In genomic region chr11:69788956-69789355, GRCh38 we compare ENCODE assay signal across 24 cellular contexts. TPM values are rescaled to one million over a fixed set of nuclear protein-coding genes. Genes with fewer than 3 reads are reported as not detected.
A peak's percentile ranks its signal among the peaks of the same experiment; 100 is the strongest.
DNase-seq lines count a peak whose midpoint lies in the region; ATAC-seq and TF ChIP-seq lines count a peak whose summit lies in the region.
"Had no signal": no experiment of that assay in that cellular context is flagged by ENCODE, and none has a peak within 500 bp of the region (broad histone marks: within the 10 kb centered on the region; RNA-seq: fewer than 3 reads in every experiment).

No MANE protein-coding gene starts in this region.

- H2BK12ac ChIP-seq in neuronal stem cell (ENCODE audit: low read length) = peak overlapping the region; percentile 49

- no peak for TF ChIP-seq CTCF in GM23338 (conservative IDR thresholded peaks at IDR 0.05; ENCODE audit: low read depth in 2 of 2)
- TF ChIP-seq CTCF in Panc1 (IDR thresholded peaks at IDR 0.05) = no peak
- no peak for TF ChIP-seq CTCF in mucosa of descending colon (IDR thresholded peaks at IDR 0.05)

- H2AFZ ChIP-seq in GM23338 (peak overlapping the region; percentile 56; the same call in 1 of the 2 replicates), neuronal stem cell (ENCODE audit: low read length) (no peak overlapping the region)

- H3K27ac Mint-ChIP-seq in GM23338 = no peak overlapping the region
- H3K27ac Mint-ChIP-seq: CD14-positive monocyte; CD4-positive, alpha-beta memory T cell; CD4-positive, CD25-positive, alpha-beta regulatory T cell; CD8-positive, alpha-beta memory T cell had no signal

- H3K4me3 Mint-ChIP-seq in GM23338 = no peak overlapping the region
- H3K4me3 Mint-ChIP-seq: CD14-positive monocyte; CD4-positive, alpha-beta memory T cell; CD4-positive, CD25-positive, alpha-beta regulatory T cell; CD8-positive, alpha-beta memory T cell had no signal

- intact Hi-C loops in Panc1 (cut with micrococcal nuclease; ENCODE audit: unreplicated experiment) (no loop called here), mucosa of descending colon (cut with DNase I, micrococcal nuclease) (no loop called here)

- H4K8ac ChIP-seq in neuronal stem cell (ENCODE audit: low read depth, low read length) = peak overlapping the region; percentile 17

- H3K4me1 Mint-ChIP-seq in GM23338 = peaks cover 3% of the 10 kb centered on the region
- H3K4me1 Mint-ChIP-seq: CD14-positive monocyte; CD4-positive, alpha-beta memory T cell; CD4-positive, CD25-positive, alpha-beta regulatory T cell; CD8-positive, alpha-beta memory T cell had no signal

- H4K91ac ChIP-seq in neuronal stem cell (ENCODE audit: low read depth, low read length, poor library complexity) = no peak overlapping the region

- H3K4me2 ChIP-seq in GM23338 (no peak overlapping the region), neuronal stem cell (ENCODE audit: insufficient read depth, low read length, poor library complexity, severe bottlenecking) (no peak overlapping the region)
- H3K4me2 ChIP-seq: BLaER1 had no signal

- H2BK120ac ChIP-seq in neuronal stem cell (ENCODE audit: low read depth, low read length) = no peak overlapping the region

- H3K9me2 ChIP-seq in GM23338 (ENCODE audit: insufficient read depth) = no peaks in the 10 kb centered on the region

- no peaks in the 10 kb centered on the region for H3K9me3 Mint-ChIP-seq in GM23338
- H3K9me3 Mint-ChIP-seq: CD4-positive, alpha-beta memory T cell; CD4-positive, CD25-positive, alpha-beta regulatory T cell; CD8-positive, alpha-beta memory T cell had no signal

- H2BK5ac ChIP-seq in neuronal stem cell (ENCODE audit: low read length) = no peak overlapping the region

- H2AK5ac ChIP-seq in neuronal stem cell (ENCODE audit: low read depth, low read length) = no peak overlapping the region

- CTCF ChIA-PET in Panc1 (lab: Charles Lee) = no interaction called here

- ATAC-seq in GM23338 (no peak), Panc1 (peak; percentile 52; the same call in 1 of the 2 replicates), GM18909 (IDR thresholded peaks at IDR 0.05; ENCODE audit: poor library complexity, unreplicated experiment) (no peak), mucosa of descending colon (no peak)
- ATAC-seq: GM12878 had no signal

- H3K36me3 ChIP-seq in GM23338 (ENCODE audit: insufficient read depth) (no peaks in the 10 kb centered on the region), Panc1 (ENCODE audit: control insufficient read depth, insufficient read depth, low read length) (no peaks in the 10 kb centered on the region), neuronal stem cell (replicated peaks in 1 of 2; ENCODE audit: control insufficient read depth in 2 of 2, insufficient read depth in 2 of 2, low read length in 2 of 2) (no peaks in the 10 kb centered on the region), mucosa of descending colon (ENCODE audit: low read depth) (no peaks in the 10 kb centered on the region)
- H3K36me3 ChIP-seq: BE2C, BLaER1 had no signal

- no peaks in the 10 kb centered on the region for H3K79me2 ChIP-seq in GM23338 (replicated peaks; ENCODE audit: insufficient read depth)

- H3K27me3 Mint-ChIP-seq in GM23338 (ENCODE audit: insufficient read depth, low read depth, poor library complexity) = peaks cover 6% of the 10 kb centered on the region

- no peak for DNase-seq in GM23338 (ENCODE audit: low spot score)
- DNase-seq in Panc1 (ENCODE audit: low read depth, low spot score) = no peak
- DNase-seq in neuronal stem cell (ENCODE audit: low spot score) = no peak
- no peak for DNase-seq in DMS153 (lab: John Stamatoyannopoulos, UW)
- DNase-seq in germinal center (ENCODE audit: low spot score) = no peak
- DNase-seq in mucosa of descending colon = no peak
- DNase-seq: 8988T; ACHN; BE2C; C1 segment of cervical spinal cord; CD4-positive, alpha-beta memory T cell; CD4-positive, CD25-positive, alpha-beta regulatory T cell; CD8-positive, alpha-beta memory T cell; COR-L47; DMS 273 treated with DMSO at 0.1 percent for 48 hours; DMS79 treated with DMSO at 0.1 percent for 48 hours; GDM1 had no signal

- H3K18ac ChIP-seq in neuronal stem cell (ENCODE audit: low read length) = peak overlapping the region; percentile 57

- no peaks in the 10 kb centered on the region for H3K27me3 ChIP-seq in GM23338 (ENCODE audit: insufficient read depth)
- H3K27me3 ChIP-seq in Panc1 (ENCODE audit: control insufficient read depth, insufficient read depth, low read length) = no peaks in the 10 kb centered on the region
- H3K27me3 ChIP-seq in neuronal stem cell (ENCODE audit: control insufficient read depth in 3 of 3, insufficient read depth in 3 of 3, low read depth in 1 of 3, low read length in 3 of 3) = peaks cover 0 to 24% (median 2%) of the 10 kb centered on the region in 3 experiments
- H3K27me3 ChIP-seq: BE2C, BLaER1 had no signal

- no TSS peak for BruUV-seq in Panc1 (replicated peaks; lab: Mats Ljungman, UMichigan)

- no peak overlapping the region for H3K4me3 ChIP-seq in GM23338
- H3K4me3 ChIP-seq in Panc1 (ENCODE audit: low read depth in 2 of 2, low read length in 2 of 2) = no peak overlapping the region
- no peak overlapping the region for H3K4me3 ChIP-seq in neuronal stem cell (ENCODE audit: low read length in 2 of 2)
- H3K4me3 ChIP-seq in mucosa of descending colon = no peak overlapping the region
- H3K4me3 ChIP-seq: BLaER1, GM12878 had no signal

- H3K9me3 ChIP-seq in Panc1 (ENCODE audit: control insufficient read depth, insufficient read depth, low read depth, low read length) (no peaks in the 10 kb centered on the region), neuronal stem cell (replicated peaks in 1 of 2; ENCODE audit: control insufficient read depth in 2 of 2, insufficient read depth in 1 of 2, low read depth in 1 of 2, low read length in 2 of 2) (no peaks in the 10 kb centered on the region), mucosa of descending colon (no peaks in the 10 kb centered on the region)
- H3K9me3 ChIP-seq: BE2C, BLaER1 had no signal

- peak overlapping the region; percentile 21 for H3K9ac ChIP-seq in neuronal stem cell (ENCODE audit: low read depth, low read length, poor library complexity)
- H3K9ac ChIP-seq: BLaER1 had no signal

- no peaks in the 10 kb centered on the region for H3F3A ChIP-seq in GM23338 (replicated peaks; ENCODE audit: low read depth)

- H3K27ac ChIP-seq in GM23338 (ENCODE audit: low read depth) (no peak overlapping the region), Panc1 (ENCODE audit: low read length) (no peak overlapping the region), neuronal stem cell (replicated peaks; ENCODE audit: low read length) (no peak overlapping the region)
- H3K27ac ChIP-seq: BLaER1 had no signal

- H4K20me1 ChIP-seq in GM23338 (replicated peaks; ENCODE audit: insufficient read depth) = no peaks in the 10 kb centered on the region
- H4K20me1 ChIP-seq: BLaER1 had no signal

- no CpG with 5 or more reads among the region's 11 CpGs for WGBS in neuronal stem cell (ENCODE audit: extremely low coverage in 2 of 2, insufficient read length in 2 of 2, insufficient replicate concordance in 1 of 2), 2 donors

- peaks cover 5% of the 10 kb centered on the region for H3K79me1 ChIP-seq in neuronal stem cell (ENCODE audit: low read depth, low read length)

- H3K4me1 ChIP-seq in GM23338 (ENCODE audit: insufficient read depth) (no peaks in the 10 kb centered on the region; the same call in 1 of the 2 replicates), Panc1 (ENCODE audit: control insufficient read depth, insufficient read depth, low read length) (no peaks in the 10 kb centered on the region), neuronal stem cell (ENCODE audit: control insufficient read depth in 2 of 2, insufficient read depth in 1 of 2, low read depth in 1 of 2, low read length in 2 of 2) (peaks cover 0 to 5% of the 10 kb centered on the region in 2 donors), mucosa of descending colon (ENCODE audit: low read depth) (no peaks in the 10 kb centered on the region)
- H3K4me1 ChIP-seq: BE2C had no signal

- in situ Hi-C loops in Panc1 (cut with HindIII; ENCODE audit: low pct_unique_long_range_greater_than_20kb, low sequenced_read_pairs) = no loop called here

- H3K14ac ChIP-seq in neuronal stem cell (ENCODE audit: low read length) = no peak overlapping the region

- POLR2A ChIA-PET in Panc1 (lab: Charles Lee) = no interaction called here

- no peak overlapping the region for H3K4ac ChIP-seq in neuronal stem cell (ENCODE audit: low read length)

- peak overlapping the region; percentile 38 for H2BK15ac ChIP-seq in neuronal stem cell (ENCODE audit: low read length)

- no peaks in the 10 kb centered on the region for H3K36me3 Mint-ChIP-seq in GM23338 (ENCODE audit: low read depth)
- H3K36me3 Mint-ChIP-seq: CD14-positive monocyte; CD4-positive, alpha-beta memory T cell; CD4-positive, CD25-positive, alpha-beta regulatory T cell; CD8-positive, alpha-beta memory T cell had no signal

- H3K23ac ChIP-seq in neuronal stem cell (ENCODE audit: low read depth, low read length, poor library complexity) = no peak overlapping the region

TF ChIP-seq in GM23338, 12 proteins besides CTCF, POLR2A, EP300 and RAD21:
- TF ChIP-seq EZH2phosphoT487 (IDR thresholded peaks at IDR 0.05; ENCODE audit: unreplicated experiment) (no peak), ZNF331 (CRISPR knock-in tag; IDR thresholded peaks at IDR 0.05; ENCODE audit: low read depth) (no peak)
TF ChIP-seq in GM23338: peak in this region for 0.

RNA-seq across cellular contexts. Expression of gene FGF4, which starts 13.8 kb away (rescaled TPM):
- total RNA-seq in GM23338 (2014; rRNA removed; shearing (Covaris generic)) = 9.2 and 13.1 TPM in 2 replicates
- polyA plus RNA-seq in GM23338 (2016; fragmentation: Nextera tagmentation; extraction: Ambion mirVana) = 4.1 and 4.8 TPM in 2 replicates
- not detected for total RNA-seq in Panc1 (2021; ENCODE audit: unreplicated experiment)
- polyA plus RNA-seq in Panc1 (2012; ENCODE audit: insufficient read length) = not detected
- 0.06 TPM for polyA plus RNA-seq in neuronal stem cell (2013, experiment 1 of 2)
- 0.06 TPM for polyA plus RNA-seq in neuronal stem cell (2013, experiment 2 of 2)
- not detected for total RNA-seq in mucosa of descending colon
- total RNA-seq: A673; CD4-positive, alpha-beta memory T cell; CD4-positive, CD25-positive, alpha-beta regulatory T cell; CD8-positive, alpha-beta memory T cell; G401; GM12878 had no signal
- polyA plus RNA-seq: AG04450; CD14-positive monocyte; CD4-positive, alpha-beta memory T cell; CD4-positive, CD25-positive, alpha-beta regulatory T cell; CD8-positive, alpha-beta memory T cell; GM12878 had no signal

RNA-seq across cellular contexts. Expression of gene FGF3, which starts 30.3 kb away (rescaled TPM):
- 1.2 TPM in 1 of 2 replicates, not detected in the other for total RNA-seq in GM23338 (2014; rRNA removed; shearing (Covaris generic))
- polyA plus RNA-seq in GM23338 (2016; fragmentation: Nextera tagmentation; extraction: Ambion mirVana) = not detected in 2 replicates
- total RNA-seq in Panc1 (2021; ENCODE audit: unreplicated experiment) = not detected
- not detected for polyA plus RNA-seq in Panc1 (2012; ENCODE audit: insufficient read length)
- 0.13 TPM for polyA plus RNA-seq in neuronal stem cell (2013, experiment 1 of 2)
- polyA plus RNA-seq in neuronal stem cell (2013, experiment 2 of 2) = 0.26 TPM
- total RNA-seq in mucosa of descending colon = not detected
- total RNA-seq: A673; CD4-positive, alpha-beta memory T cell; CD4-positive, CD25-positive, alpha-beta regulatory T cell; CD8-positive, alpha-beta memory T cell; G401; GM12878 had no signal
- polyA plus RNA-seq: AG04450; CD14-positive monocyte; CD4-positive, alpha-beta memory T cell; CD4-positive, CD25-positive, alpha-beta regulatory T cell; CD8-positive, alpha-beta memory T cell; GM12878 had no signal

Comparison
In these comparisons a context has a peak if more than half of its experiments do, and no peak if none do; other contexts are left out.
1. RNA of gene FGF4, which starts 13.8 kb away (total RNA-seq): 9.2 to 13.1 TPM in GM23338; not detected in Panc1 (single experiment) and not detected in mucosa of descending colon; every median in the first group is over 10 times any median in the second.